ENCODE assay signal across 1 cellular context in genomic region chr11:77201991-77202841, GRCh38.
TF ChIP-seq lines count a peak whose summit lies in the region.

No MANE protein-coding gene starts in this region.

TF ChIP-seq in IMR-90, 13 proteins besides CTCF, POLR2A, EP300 and RAD21:
- TF ChIP-seq ELK1 (IDR thresholded peaks at IDR 0.05; ENCODE audit: borderline replicate concordance, low read depth, low read length): no peak
- no peak for TF ChIP-seq CHD1 (IDR thresholded peaks at IDR 0.05; ENCODE audit: low read depth, low read length)
- TF ChIP-seq BHLHE40 (IDR thresholded peaks at IDR 0.05; ENCODE audit: low read depth, low read length): no peak
- TF ChIP-seq MAFK (IDR thresholded peaks at IDR 0.05; ENCODE audit: low read depth, low read length): no peak
- no peak for TF ChIP-seq SMC3 (IDR thresholded peaks at IDR 0.05; ENCODE audit: low read depth, low read length)
- no peak for TF ChIP-seq MXI1 (IDR thresholded peaks at IDR 0.05; ENCODE audit: borderline replicate concordance, low read depth, low read length)
- no peak for TF ChIP-seq RCOR1 (IDR thresholded peaks at IDR 0.05; ENCODE audit: insufficient replicate concordance, low read length)
- TF ChIP-seq MAZ (IDR thresholded peaks at IDR 0.05; ENCODE audit: borderline replicate concordance, low read depth, low read length): no peak
